In the genomic region with DNA sequence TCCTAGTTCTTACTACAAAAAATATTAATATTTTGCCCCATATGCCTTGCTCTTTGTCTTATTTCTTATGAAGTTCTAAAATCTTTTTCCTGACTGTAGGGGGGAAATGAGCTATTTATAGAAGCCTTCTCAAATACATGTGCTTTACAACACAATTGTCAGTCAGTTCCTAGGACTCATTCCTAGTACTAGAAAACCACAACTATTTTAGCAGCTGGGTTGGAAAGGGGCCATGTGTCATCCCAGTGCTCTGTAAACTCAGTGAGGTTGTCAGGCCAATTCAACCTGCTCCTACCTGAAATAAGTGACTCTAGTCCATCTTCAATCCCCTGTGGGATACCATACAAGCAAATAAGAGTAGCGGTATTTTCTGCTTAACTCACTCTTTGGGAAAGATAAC, we compare ENCODE assay signal across 16 cellular contexts.
DNase-seq lines count a peak whose midpoint lies in the region; ATAC-seq, FAIRE-seq and TF ChIP-seq lines count a peak whose summit lies in the region.
"Had no signal": no experiment of that assay in that cellular context is flagged by ENCODE, and none has a peak within 500 bp of the region (broad histone marks: within the 10 kb centered on the region; RNA-seq: fewer than 3 reads in every experiment).

No MANE protein-coding gene starts in this region.

- H3K4me3 ChIP-seq in AG09309 (ENCODE audit: control insufficient read depth, low read depth, low read length) (no peak overlapping the region), astrocyte (ENCODE audit: insufficient read depth, low read depth, low read length) (no peak overlapping the region)
- H3K4me3 ChIP-seq: HAP-1 had no signal

- H3K9me3 ChIP-seq in astrocyte (ENCODE audit: insufficient read depth, low read depth, low read length) = no peaks in the 10 kb centered on the region
- H3K9me3 ChIP-seq: HAP-1 had no signal

- H3K27ac Mint-ChIP-seq in astrocyte (ENCODE audit: unreplicated experiment) (no peak overlapping the region), mesothelial cell of epicardium (no peak overlapping the region)
- H3K27ac Mint-ChIP-seq: naive B cell had no signal

- no peaks in the 10 kb centered on the region for H3K36me3 ChIP-seq in astrocyte (ENCODE audit: insufficient read depth, low read length)
- H3K36me3 ChIP-seq: HAP-1 had no signal

- no peaks in the 10 kb centered on the region for H3K79me2 ChIP-seq in astrocyte (ENCODE audit: insufficient read depth, low read length)

- H3K4me1 ChIP-seq in astrocyte (ENCODE audit: insufficient read depth, low read length) = peaks cover 4% of the 10 kb centered on the region
- H3K4me1 ChIP-seq: HAP-1 had no signal

- H2AFZ ChIP-seq in astrocyte (ENCODE audit: low read depth, low read length) = no peak overlapping the region

- H3K36me3 Mint-ChIP-seq in astrocyte (ENCODE audit: low read depth, unreplicated experiment) = peaks cover under 1% of the 10 kb centered on the region
- peaks cover 5% of the 10 kb centered on the region for H3K36me3 Mint-ChIP-seq in mesothelial cell of epicardium

- FAIRE-seq in HTR-8/SVneo (lab: Jason Lieb, UNC) (no peak), astrocyte (lab: Jason Lieb, UNC) (peak; percentile 9)

- no peak overlapping the region for H3K9ac ChIP-seq in astrocyte (ENCODE audit: low read length)

- H3K27me3 ChIP-seq in astrocyte (ENCODE audit: insufficient read depth, low read length) = no peaks in the 10 kb centered on the region

- H3K4me3 Mint-ChIP-seq in astrocyte (ENCODE audit: unreplicated experiment) (no peak overlapping the region), mesothelial cell of epicardium (no peak overlapping the region)
- H3K4me3 Mint-ChIP-seq: activated T-cell treated with anti-CD3 and anti-CD28 coated beads, Interleukin-2, amount 50 U/mL, for 4 hours; naive B cell had no signal

- TF ChIP-seq CTCF in AG09309 (IDR thresholded peaks at IDR 0.05; ENCODE audit: control insufficient read depth, insufficient read depth, low read depth, low read length, missing control alignments) (no peak), astrocyte (IDR thresholded peaks at IDR 0.05; ENCODE audit: insufficient read depth, low read depth, low read length) (no peak), mesothelial cell of epicardium (IDR thresholded peaks at IDR 0.05; ENCODE audit: unreplicated experiment) (no peak)

- H3K4me2 ChIP-seq in astrocyte (ENCODE audit: low read length) = no peak overlapping the region

- ATAC-seq in GM21367 (IDR thresholded peaks at IDR 0.05; ENCODE audit: unreplicated experiment) = no peak
- ATAC-seq: activated T-cell treated with anti-CD3 and anti-CD28 coated beads, Interleukin-2, amount 50 U/mL, for 4 hours; Right ventricle myocardium inferior had no signal

- H3K27ac ChIP-seq in astrocyte (ENCODE audit: low read depth, low read length) = no peak overlapping the region
- H3K27ac ChIP-seq: C4-2B had no signal

- no peaks in the 10 kb centered on the region for H4K20me1 ChIP-seq in astrocyte (ENCODE audit: insufficient read depth, low read length)

- DNase-seq in AG09309 (ENCODE audit: low read depth) (peak; percentile 33), HTR-8/SVneo (ENCODE audit: insufficient read length, low spot score) (peak; percentile 5), astrocyte (ENCODE audit: low read depth) (peak; percentile 73), iris pigment epithelial cell (ENCODE audit: low read depth) (peak; percentile 59), NCI-H526 treated with DMSO at 0.1 percent for 48 hours (lab: John Stamatoyannopoulos, UW) (no peak), mesothelial cell of epicardium (ENCODE audit: low spot score in 2 of 2, unreplicated experiment in 2 of 2) (no peak), NCI-H1092 (lab: John Stamatoyannopoulos, UW) (no peak)
- DNase-seq: activated CD4-positive, CD25-positive, alpha-beta regulatory T cell; activated T-cell treated with anti-CD3 and anti-CD28 coated beads, Interleukin-2, amount 50 U/mL, for 4 hours; naive B cell; NCI-H510A; stimulated activated CD4-positive, alpha-beta T cell treated with anti-CD3 and anti-CD28 coated beads, Interleukin-12 subunit alpha, Interleukin-12 subunit beta, amount 100 ng/mL, for 4 hours had no signal

- no peaks in the 10 kb centered on the region for H3K27me3 Mint-ChIP-seq in astrocyte (ENCODE audit: low read depth, unreplicated experiment)
- H3K27me3 Mint-ChIP-seq in mesothelial cell of epicardium (ENCODE audit: low read depth) = no peaks in the 10 kb centered on the region
- H3K27me3 Mint-ChIP-seq: naive B cell had no signal

- H3K4me1 Mint-ChIP-seq in astrocyte (ENCODE audit: low read depth, unreplicated experiment) (peaks cover 7% of the 10 kb centered on the region), mesothelial cell of epicardium (no peaks in the 10 kb centered on the region)
- H3K4me1 Mint-ChIP-seq: naive B cell had no signal

- H3K9me3 Mint-ChIP-seq in astrocyte (ENCODE audit: unreplicated experiment) (peaks cover under 1% of the 10 kb centered on the region), mesothelial cell of epicardium (peaks cover 3% of the 10 kb centered on the region)

Comparison
In these comparisons a context has a peak if more than half of its experiments do, and no peak if none do; other contexts are left out.
1. DNase-seq: peak in AG09309 (single experiment), HTR-8/SVneo (single experiment), astrocyte (single experiment) and iris pigment epithelial cell (single experiment); none in NCI-H526 treated with DMSO at 0.1 percent for 48 hours (single experiment), mesothelial cell of epicardium (0 of 2) and NCI-H1092 (single experiment).